In the genomic region with DNA sequence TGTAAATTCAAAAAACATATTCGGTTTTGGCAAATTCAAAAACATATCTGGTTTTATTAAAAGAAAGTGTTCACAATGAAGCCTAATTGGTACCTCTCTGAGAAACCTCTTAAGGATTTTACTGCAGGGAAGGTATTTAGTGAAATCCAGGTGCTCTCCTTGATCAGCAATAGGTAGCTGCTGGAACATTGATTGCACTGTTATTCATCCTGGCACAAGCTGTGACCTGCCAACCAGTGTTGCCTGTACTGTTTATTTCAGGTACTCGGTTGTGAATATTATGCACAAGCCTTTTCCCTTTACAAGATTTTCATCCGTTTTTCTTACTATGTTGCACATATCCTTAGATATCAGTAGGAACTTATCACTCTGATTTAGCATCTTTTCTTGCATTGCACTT, we compare ENCODE assay signal across 29 cellular contexts.
"Had no signal": no experiment of that assay in that cellular context is flagged by ENCODE, and none has a peak within 500 bp of the region (broad histone marks: within the 10 kb centered on the region; RNA-seq: fewer than 3 reads in every experiment).

No MANE protein-coding gene starts in this region.

- H3K4me3 Mint-ChIP-seq: activated naive CD4-positive, alpha-beta T cell treated with anti-CD3 and anti-CD28 coated beads, Interleukin-2, amount 10 ng/mL, durations not matched to agents 7 days and 5 days; activated naive CD8-positive, alpha-beta T cell treated with anti-CD3 and anti-CD28 coated beads, Interleukin-2, amount 10 ng/mL, durations not matched to agents 7 days and 5 days; brain; immature natural killer cell; memory B cell; naive thymus-derived CD4-positive, alpha-beta T cell; stimulated activated naive B cell treated with anti-CD40 and anti-IgM and Interleukin-4, amounts not matched to agents 10 μg/mL and 1 μg/mL and 100 μg/mL, for 72 hours had no signal

- H3K4me1 Mint-ChIP-seq: activated naive CD4-positive, alpha-beta T cell treated with anti-CD3 and anti-CD28 coated beads, Interleukin-2, amount 10 ng/mL, durations not matched to agents 7 days and 5 days; activated naive CD8-positive, alpha-beta T cell treated with anti-CD3 and anti-CD28 coated beads, Interleukin-2, amount 10 ng/mL, durations not matched to agents 7 days and 5 days; immature natural killer cell; naive thymus-derived CD4-positive, alpha-beta T cell had no signal

- H3K9me3 ChIP-seq: ascending aorta, heart left ventricle, pancreas, psoas muscle, right atrium auricular region, tibial nerve had no signal

- FAIRE-seq: endothelial cell of umbilical vein, pancreas, TTC549 had no signal

- H3K4me1 ChIP-seq: ascending aorta, pancreas, psoas muscle, right atrium auricular region, tibial nerve had no signal

- H3K27me3 Mint-ChIP-seq: activated naive CD4-positive, alpha-beta T cell treated with anti-CD3 and anti-CD28 coated beads, Interleukin-2, amount 10 ng/mL, durations not matched to agents 7 days and 5 days; memory B cell; stimulated activated naive B cell treated with anti-CD40 and anti-IgM and Interleukin-4, amounts not matched to agents 10 μg/mL and 1 μg/mL and 100 μg/mL, for 72 hours had no signal

- H3K9me3 Mint-ChIP-seq: activated naive CD4-positive, alpha-beta T cell treated with anti-CD3 and anti-CD28 coated beads, Interleukin-2, amount 10 ng/mL, durations not matched to agents 7 days and 5 days; activated naive CD8-positive, alpha-beta T cell treated with anti-CD3 and anti-CD28 coated beads, Interleukin-2, amount 10 ng/mL, durations not matched to agents 7 days and 5 days; brain; memory B cell; naive thymus-derived CD4-positive, alpha-beta T cell; stimulated activated naive B cell treated with anti-CD40 and anti-IgM and Interleukin-4, amounts not matched to agents 10 μg/mL and 1 μg/mL and 100 μg/mL, for 72 hours had no signal

- H3K4me3 ChIP-seq: ascending aorta, heart left ventricle, pancreas, psoas muscle, right atrium auricular region, smooth muscle cell, tibial nerve had no signal

- DNase-seq: activated CD4-positive, alpha-beta T cell treated with anti-CD3 and anti-CD28 coated beads for 4 hours; activated CD4-positive, alpha-beta T cell treated with anti-CD3 and anti-CD28 coated beads, Interleukin-2, amount 50 U/mL, for 4 hours; activated CD8-positive, alpha-beta memory T cell treated with anti-CD3 and anti-CD28 coated beads for 24 hours; activated effector memory CD4-positive, alpha-beta T cell treated with Interleukin-2 at 50 U/mL for 16 hours; activated naive CD4-positive, alpha-beta T cell treated with anti-CD3 and anti-CD28 coated beads, Interleukin-2, amount 10 ng/mL, durations not matched to agents 7 days and 5 days; activated naive CD8-positive, alpha-beta T cell treated with anti-CD3 and anti-CD28 coated beads, Interleukin-2, amount 10 ng/mL, durations not matched to agents 7 days and 5 days; central memory CD4-positive, alpha-beta T cell; foreskin fibroblast; heart left ventricle; hypothalamus; immature natural killer cell; midbrain; naive thymus-derived CD4-positive, alpha-beta T cell; pancreas; psoas muscle; stimulated activated CD4-positive, alpha-beta T cell treated with anti-CD3 and anti-CD28 coated beads, Interleukin-1b, Interleukin-23, amount 100 ng/mL, for 48 hours; stimulated activated CD4-positive, alpha-beta T cell treated with anti-CD3 and anti-CD28 coated beads, Interleukin-4, amount 100 ng/mL, for 4 hours; stimulated activated CD8-positive, alpha-beta memory T cell treated with anti-CD3 and anti-CD28 coated beads, Interleukin-4, amount 100 ng/mL, for 48 hours; stimulated activated naive B cell treated with anti-CD40 and anti-IgM and Interleukin-4, amounts not matched to agents 10 μg/mL and 1 μg/mL and 100 μg/mL, for 72 hours had no signal

- H3K4me2 ChIP-seq: smooth muscle cell had no signal

- H3K27ac ChIP-seq: ascending aorta, heart left ventricle, pancreas, psoas muscle, right atrium auricular region, tibial nerve, VCaP had no signal

- H3K27ac Mint-ChIP-seq: activated naive CD4-positive, alpha-beta T cell treated with anti-CD3 and anti-CD28 coated beads, Interleukin-2, amount 10 ng/mL, durations not matched to agents 7 days and 5 days; activated naive CD8-positive, alpha-beta T cell treated with anti-CD3 and anti-CD28 coated beads, Interleukin-2, amount 10 ng/mL, durations not matched to agents 7 days and 5 days; brain; immature natural killer cell; memory B cell; naive thymus-derived CD4-positive, alpha-beta T cell had no signal

- H3K27me3 ChIP-seq: ascending aorta, heart left ventricle, right atrium auricular region, tibial nerve had no signal

- ATAC-seq: esophagus mucosa; heart left ventricle; naive thymus-derived CD4-positive, alpha-beta T cell; pancreas; psoas muscle; stimulated activated naive B cell treated with anti-CD40 and anti-IgM and Interleukin-4, amounts not matched to agents 10 μg/mL and 1 μg/mL and 100 μg/mL, for 72 hours had no signal

- H3K36me3 Mint-ChIP-seq: activated naive CD4-positive, alpha-beta T cell treated with anti-CD3 and anti-CD28 coated beads, Interleukin-2, amount 10 ng/mL, durations not matched to agents 7 days and 5 days; activated naive CD8-positive, alpha-beta T cell treated with anti-CD3 and anti-CD28 coated beads, Interleukin-2, amount 10 ng/mL, durations not matched to agents 7 days and 5 days; brain; memory B cell; naive thymus-derived CD4-positive, alpha-beta T cell; stimulated activated naive B cell treated with anti-CD40 and anti-IgM and Interleukin-4, amounts not matched to agents 10 μg/mL and 1 μg/mL and 100 μg/mL, for 72 hours had no signal

- H3K36me3 ChIP-seq: ascending aorta, heart left ventricle, pancreas, right atrium auricular region, tibial nerve had no signal
